ENCODE assay signal across 9 cellular contexts in the genomic region with DNA sequence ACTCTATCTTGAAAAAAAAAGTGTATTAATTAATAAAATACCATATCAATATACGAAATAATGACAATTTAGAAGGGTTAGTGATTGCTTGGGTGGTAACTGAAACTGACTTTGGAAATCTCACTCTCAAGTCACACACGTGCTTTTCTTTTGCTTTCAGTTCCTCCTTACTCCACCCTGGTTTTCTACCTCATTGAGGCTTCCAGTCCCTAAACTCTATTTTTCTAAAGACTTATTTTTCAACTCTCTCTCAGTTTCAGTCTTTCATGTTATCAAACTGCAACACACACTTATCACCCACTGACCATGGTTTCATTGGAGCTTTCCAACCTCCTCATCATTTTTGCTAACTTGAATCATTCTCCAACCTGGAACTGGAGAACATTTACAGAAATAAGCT. TPM values are rescaled to one million over a fixed set of nuclear protein-coding genes. Genes with fewer than 3 reads are reported as not detected.
A peak's percentile ranks its signal among the peaks of the same experiment; 100 is the strongest.
DNase-seq lines count a peak whose midpoint lies in the region; ATAC-seq and TF ChIP-seq lines count a peak whose summit lies in the region.
"Had no signal": no experiment of that assay in that cellular context is flagged by ENCODE, and none has a peak within 500 bp of the region (broad histone marks: within the 10 kb centered on the region; RNA-seq: fewer than 3 reads in every experiment).

No MANE protein-coding gene starts in this region.

- ATAC-seq in GM19324 (IDR thresholded peaks at IDR 0.05; ENCODE audit: low FRiP score, unreplicated experiment) (peak; percentile 76), HG02970 (IDR thresholded peaks at IDR 0.05; ENCODE audit: low FRiP score, unreplicated experiment) (peak; percentile 71), esophagus mucosa (no peak)
- no peak for ATAC-seq in activated T-cell treated with anti-CD3 and anti-CD28 coated beads, Interleukin-2, amount 50 U/mL, for 4 hours

- H3K4me1 Mint-ChIP-seq in activated T-cell treated with anti-CD3 and anti-CD28 coated beads, Interleukin-2, amount 50 U/mL, for 4 hours (ENCODE audit: low read depth): peaks cover 5% of the 10 kb centered on the region

- no peaks in the 10 kb centered on the region for H3K36me3 Mint-ChIP-seq in activated T-cell treated with anti-CD3 and anti-CD28 coated beads, Interleukin-2, amount 50 U/mL, for 4 hours (ENCODE audit: insufficient read depth)

- H3K27me3 Mint-ChIP-seq in activated T-cell treated with anti-CD3 and anti-CD28 coated beads, Interleukin-2, amount 50 U/mL, for 4 hours (ENCODE audit: low read depth): no peaks in the 10 kb centered on the region

- no peak overlapping the region for H3K4me3 Mint-ChIP-seq in activated T-cell treated with anti-CD3 and anti-CD28 coated beads, Interleukin-2, amount 50 U/mL, for 4 hours

- TF ChIP-seq CTCF in GM10266 (IDR thresholded peaks at IDR 0.05; ENCODE audit: control insufficient read depth, insufficient read depth, low read depth, missing control alignments): no peak

- DNase-seq in GM10266 (ENCODE audit: extremely low spot score) (peak; percentile 64), NOMO-1 treated with DMSO at 0.1 percent for 48 hours (lab: John Stamatoyannopoulos, UW; ENCODE audit: unreplicated experiment) (peak; percentile 94), NCI-H1092 treated with DMSO at 0.1 percent for 48 hours (lab: John Stamatoyannopoulos, UW) (no peak), amniotic stem cell (lab: John Stamatoyannopoulos, UW) (no peak)
- DNase-seq in activated T-cell treated with anti-CD3 and anti-CD28 coated beads, Interleukin-2, amount 50 U/mL, for 4 hours: no peak
- DNase-seq: mammary epithelial cell had no signal

- no peaks in the 10 kb centered on the region for H3K9me3 Mint-ChIP-seq in activated T-cell treated with anti-CD3 and anti-CD28 coated beads, Interleukin-2, amount 50 U/mL, for 4 hours

RNA-seq across cellular contexts. Expression of a gene that starts 23.5 kb away (rescaled TPM):
- 0.80 TPM for total RNA-seq in esophagus mucosa
- under 1 TPM; 0.22 to 0.45 (median 0.35) TPM for total RNA-seq in activated T-cell treated with anti-CD3 and anti-CD28 coated beads, Interleukin-2, amount 50 U/mL, for 4 hours

Comparison
In these comparisons a context has a peak if more than half of its experiments do, and no peak if none do; other contexts are left out.
1. DNase-seq: peak in GM10266 (single experiment) and NOMO-1 treated with DMSO at 0.1 percent for 48 hours (single experiment); none in NCI-H1092 treated with DMSO at 0.1 percent for 48 hours (single experiment), activated T-cell treated with anti-CD3 and anti-CD28 coated beads, Interleukin-2, amount 50 U/mL, for 4 hours (single experiment) and amniotic stem cell (single experiment).
2. ATAC-seq: peak in GM19324 (single experiment) and HG02970 (single experiment); none in esophagus mucosa (single experiment) and activated T-cell treated with anti-CD3 and anti-CD28 coated beads, Interleukin-2, amount 50 U/mL, for 4 hours (0 of 2).